Comparison of ENCODE assay signal across 1 cellular context in genomic region chr19:55370305-55370988, GRCh38.
TF ChIP-seq lines count a peak whose summit lies in the region.

IL11 (minus strand) TSS chr19:55370463; CDS start chr19:55370310, 153 bp downstream.

TF ChIP-seq in HEK293, 187 proteins besides CTCF, POLR2A, EP300 and RAD21 (continued from another document):
- TF ChIP-seq ZNF433 (tag by site-specific recombination; IDR thresholded peaks at IDR 0.05; ENCODE audit: low read depth) (no peak), ZNF404 (tag by site-specific recombination; IDR thresholded peaks at IDR 0.05) (no peak), ZNF280C (tag by site-specific recombination; IDR thresholded peaks at IDR 0.05) (no peak), KLF8 (tag by site-specific recombination; IDR thresholded peaks at IDR 0.05) (peak; percentile 27; the same call in 1 of the 2 replicates), ZNF670 (tag by site-specific recombination; IDR thresholded peaks at IDR 0.05; ENCODE audit: low read depth) (no peak), ZNF571 (tag by site-specific recombination; IDR thresholded peaks at IDR 0.05) (no peak), ZNF18 (tag by site-specific recombination; IDR thresholded peaks at IDR 0.05) (no peak), ZNF24 (tag by site-specific recombination; IDR thresholded peaks at IDR 0.05) (no peak), ELK4 (IDR thresholded peaks at IDR 0.05; ENCODE audit: borderline replicate concordance, low read depth, low read length) (no peak), FEZF1 (tag by site-specific recombination; IDR thresholded peaks at IDR 0.05) (no peak), ZSCAN5A (tag by site-specific recombination; IDR thresholded peaks at IDR 0.05) (no peak), ZBTB6 (tag by site-specific recombination; IDR thresholded peaks at IDR 0.05) (peak; percentile 34; the same call in 1 of the 2 replicates), INSM2 (tag by site-specific recombination; IDR thresholded peaks at IDR 0.05) (no peak), GLI2 (tag by site-specific recombination; IDR thresholded peaks at IDR 0.05; ENCODE audit: borderline replicate concordance, low read depth) (no peak)
